In the genomic region with DNA sequence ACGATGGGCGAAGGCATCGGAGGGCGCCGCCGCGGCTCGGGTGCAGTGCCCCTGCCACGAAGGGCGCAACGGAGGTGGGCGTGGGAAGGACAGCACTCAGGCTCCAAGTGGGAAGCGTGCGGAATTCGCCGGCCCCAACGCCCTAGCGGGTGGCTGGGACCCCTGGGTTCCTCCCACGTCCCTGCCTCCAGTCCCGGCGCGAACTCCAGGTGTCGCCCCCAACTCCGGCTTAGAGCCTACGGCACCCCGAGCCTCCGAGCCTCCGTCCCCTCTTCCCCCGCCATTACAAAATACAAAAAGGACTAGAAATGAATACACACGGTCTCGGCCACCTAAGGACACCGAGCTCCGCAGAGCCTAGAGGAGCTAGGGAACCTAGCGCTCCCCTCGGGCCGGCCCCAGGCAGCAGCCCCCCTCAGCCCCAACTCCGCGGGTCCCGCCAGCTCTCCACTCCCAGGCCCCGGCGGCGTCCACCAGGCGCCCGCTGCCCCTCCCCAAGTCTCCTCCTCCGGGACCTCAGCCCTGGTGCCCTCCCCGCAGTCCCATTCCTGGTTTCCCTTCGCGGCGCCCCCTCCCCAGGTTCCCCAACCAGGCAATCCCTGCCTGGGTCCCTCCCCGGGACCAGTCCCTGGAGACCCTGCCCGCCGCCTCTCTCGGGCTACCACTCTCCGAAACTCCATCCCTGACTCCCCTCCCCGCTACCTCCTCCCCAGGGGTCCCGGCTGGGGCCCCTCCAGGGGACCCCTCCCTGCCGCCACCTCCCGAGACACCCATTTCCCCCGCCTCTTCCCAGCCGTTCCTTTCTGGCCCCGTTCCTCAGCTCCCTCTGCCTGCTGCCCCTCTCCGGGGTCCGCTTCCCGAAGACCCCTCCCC, we compare ENCODE assay signal across 8 cellular contexts. TPM values are rescaled to one million over a fixed set of nuclear protein-coding genes. Genes with fewer than 3 reads are reported as not detected.
DNase-seq lines count a peak whose midpoint lies in the region; ATAC-seq and TF ChIP-seq lines count a peak whose summit lies in the region.

No MANE protein-coding gene starts in this region.

- no peak overlapping the region for H3K27ac Mint-ChIP-seq in activated T-cell treated with anti-CD3 and anti-CD28 coated beads, Interleukin-2, amount 50 U/mL, for 72 hours

- H3K27ac ChIP-seq in mesodermal cell (ENCODE audit: low read depth, low read length, severe bottlenecking) (peak overlapping the region; percentile 51), urinary bladder (ENCODE audit: low read depth) (peak overlapping the region; percentile 48)

- H3K9me3 ChIP-seq in mesodermal cell (ENCODE audit: control insufficient read depth, low read length), result peaks cover 2% of the 10 kb centered on the region

- peak overlapping the region; percentile 74 to 80 for H3K4me3 Mint-ChIP-seq in activated T-cell treated with anti-CD3 and anti-CD28 coated beads, Interleukin-2, amount 50 U/mL, for 72 hours

- peaks cover 7 to 8% of the 10 kb centered on the region in 2 donors for H3K36me3 Mint-ChIP-seq in activated T-cell treated with anti-CD3 and anti-CD28 coated beads, Interleukin-2, amount 50 U/mL, for 72 hours (ENCODE audit: insufficient read depth in 2 of 2)

- H3K4me1 Mint-ChIP-seq in activated T-cell treated with anti-CD3 and anti-CD28 coated beads, Interleukin-2, amount 50 U/mL, for 72 hours (ENCODE audit: low read depth), result peaks cover 10% of the 10 kb centered on the region

- TF ChIP-seq POLR2A in GM18505 (IDR thresholded peaks at IDR 0.05; ENCODE audit: borderline replicate concordance, extremely low read depth, insufficient read depth, insufficient read length), result no peak

- no peaks in the 10 kb centered on the region for H3K36me3 ChIP-seq in mesodermal cell (ENCODE audit: control insufficient read depth, insufficient read depth, low read length)
- H3K36me3 ChIP-seq in urinary bladder (ENCODE audit: insufficient read depth), result no peaks in the 10 kb centered on the region

- H3K9me3 Mint-ChIP-seq in activated T-cell treated with anti-CD3 and anti-CD28 coated beads, Interleukin-2, amount 50 U/mL, for 72 hours, result no peaks in the 10 kb centered on the region

- DNase-seq in activated T-cell treated with anti-CD3 and anti-CD28 coated beads, Interleukin-2, amount 50 U/mL, for 72 hours, result no peak
- DNase-seq in activated T-cell treated with anti-CD3 and anti-CD28 coated beads for 4 hours (no peak), dedifferentiated amniotic fluid mesenchymal stem cell (ENCODE audit: extremely low spot score) (peak; percentile 23), NAMALWA (ENCODE audit: low spot score) (no peak)
- no peak for DNase-seq in activated naive CD4-positive, alpha-beta T cell (lab: John Stamatoyannopoulos, UW)

- peak; percentile 16 to 20 for ATAC-seq in activated T-cell treated with anti-CD3 and anti-CD28 coated beads, Interleukin-2, amount 50 U/mL, for 72 hours (replicated peaks in 1 of 2)
- no peak for ATAC-seq in GM18505 (IDR thresholded peaks at IDR 0.05; ENCODE audit: unreplicated experiment)

- H3K27me3 Mint-ChIP-seq in activated T-cell treated with anti-CD3 and anti-CD28 coated beads, Interleukin-2, amount 50 U/mL, for 72 hours (ENCODE audit: low read depth), result peaks cover 66% of the 10 kb centered on the region

- peaks cover 9% of the 10 kb centered on the region for H3K4me1 ChIP-seq in mesodermal cell (ENCODE audit: control insufficient read depth, insufficient read depth, low read length, poor library complexity, severe bottlenecking)
- H3K4me1 ChIP-seq in urinary bladder (ENCODE audit: insufficient read depth), result no peaks in the 10 kb centered on the region

- WGBS in mesodermal cell (ENCODE audit: insufficient coverage in 2 of 2), 2 experiments, result 1% methylated on average over 55 to 62 of the region's 64 CpGs
- WGBS in urinary bladder, result 2% methylated on average over 64 of the region's 64 CpGs

- H3K4me3 ChIP-seq in mesodermal cell (ENCODE audit: extremely low read depth, insufficient read depth, low read length, poor library complexity, severe bottlenecking) (peak overlapping the region; percentile 84), urinary bladder (ENCODE audit: low read depth, low read length) (peak overlapping the region; percentile 66)

RNA-seq across cellular contexts. Expression of gene CYP27C1, which starts 1.0 kb away (rescaled TPM):
- total RNA-seq in activated T-cell treated with anti-CD3 and anti-CD28 coated beads, Interleukin-2, amount 50 U/mL, for 72 hours, result not detected
- polyA plus RNA-seq in mesodermal cell (2013, experiment 1 of 2), result 4.6 TPM
- polyA plus RNA-seq in mesodermal cell (2013, experiment 2 of 2), result 4.6 TPM
- total RNA-seq in urinary bladder, result 7.8 TPM
- 0.70 TPM for polyA plus RNA-seq in urinary bladder
